ENCODE assay signal across 1 cellular context in genomic region chr1:53541263-53541625, GRCh38.
TF ChIP-seq lines count a peak whose summit lies in the region.

No MANE protein-coding gene starts in this region.

TF ChIP-seq in HepG2, 621 proteins besides CTCF, POLR2A, EP300 and RAD21 (continued from another document):
- TF ChIP-seq TIGD3 (CRISPR knock-in tag; IDR thresholded peaks at IDR 0.05; ENCODE audit: borderline replicate concordance), result no peak
- no peak for TF ChIP-seq CREB1 (IDR thresholded peaks at IDR 0.05)
- TF ChIP-seq CREB1 (CRISPR knock-in tag; IDR thresholded peaks at IDR 0.05), result no peak
- no peak for TF ChIP-seq NFKBIZ (CRISPR knock-in tag; IDR thresholded peaks at IDR 0.05)
